1 cellular context compared by ENCODE assay signal in genomic region chr6:75327807-75328206, GRCh38.
TF ChIP-seq lines count a peak whose summit lies in the region.

No MANE protein-coding gene starts in this region.

TF ChIP-seq in HEK293, 187 proteins besides CTCF, POLR2A, EP300 and RAD21 (continued from another document):
- TF ChIP-seq REST (tag by site-specific recombination; IDR thresholded peaks at IDR 0.05): no peak
- no peak for TF ChIP-seq ZSCAN23 (tag by site-specific recombination; IDR thresholded peaks at IDR 0.05)
- no peak for TF ChIP-seq ZNF398 (tag by site-specific recombination; IDR thresholded peaks at IDR 0.05)
- TF ChIP-seq ZNF791 (tag by site-specific recombination; IDR thresholded peaks at IDR 0.05): no peak
- 0 out of 2 replicates have a peak, but pooled peaks have one; percentile 25 for TF ChIP-seq ZNF629 (tag by site-specific recombination; IDR thresholded peaks at IDR 0.05)
- no peak for TF ChIP-seq ZNF639 (tag by site-specific recombination; IDR thresholded peaks at IDR 0.05)
- TF ChIP-seq ZNF449 (tag by site-specific recombination; IDR thresholded peaks at IDR 0.05): no peak
- TF ChIP-seq ZBTB26 (tag by site-specific recombination; optimal IDR thresholded peaks at IDR 0.05): no peak
- TF ChIP-seq SP2 (tag by site-specific recombination; IDR thresholded peaks at IDR 0.05): no peak
- TF ChIP-seq SP7 (tag by site-specific recombination; IDR thresholded peaks at IDR 0.05): peak; percentile 30; the same call in 1 of the 2 replicates
- TF ChIP-seq ZSCAN30 (tag by site-specific recombination; IDR thresholded peaks at IDR 0.05): no peak
- TF ChIP-seq MYNN (tag by site-specific recombination; IDR thresholded peaks at IDR 0.05; ENCODE audit: borderline replicate concordance): no peak
- TF ChIP-seq HIC1 (tag by site-specific recombination; IDR thresholded peaks at IDR 0.05): no peak
- TF ChIP-seq ZBTB6 (tag by site-specific recombination; IDR thresholded peaks at IDR 0.05): no peak
- 0 out of 2 replicates have a peak, but pooled peaks have one; percentile 21 for TF ChIP-seq ZNF335 (tag by site-specific recombination; conservative IDR thresholded peaks at IDR 0.05)
- no peak for TF ChIP-seq INSM2 (tag by site-specific recombination; IDR thresholded peaks at IDR 0.05)
